9 cellular contexts compared by ENCODE assay signal in the genomic region with DNA sequence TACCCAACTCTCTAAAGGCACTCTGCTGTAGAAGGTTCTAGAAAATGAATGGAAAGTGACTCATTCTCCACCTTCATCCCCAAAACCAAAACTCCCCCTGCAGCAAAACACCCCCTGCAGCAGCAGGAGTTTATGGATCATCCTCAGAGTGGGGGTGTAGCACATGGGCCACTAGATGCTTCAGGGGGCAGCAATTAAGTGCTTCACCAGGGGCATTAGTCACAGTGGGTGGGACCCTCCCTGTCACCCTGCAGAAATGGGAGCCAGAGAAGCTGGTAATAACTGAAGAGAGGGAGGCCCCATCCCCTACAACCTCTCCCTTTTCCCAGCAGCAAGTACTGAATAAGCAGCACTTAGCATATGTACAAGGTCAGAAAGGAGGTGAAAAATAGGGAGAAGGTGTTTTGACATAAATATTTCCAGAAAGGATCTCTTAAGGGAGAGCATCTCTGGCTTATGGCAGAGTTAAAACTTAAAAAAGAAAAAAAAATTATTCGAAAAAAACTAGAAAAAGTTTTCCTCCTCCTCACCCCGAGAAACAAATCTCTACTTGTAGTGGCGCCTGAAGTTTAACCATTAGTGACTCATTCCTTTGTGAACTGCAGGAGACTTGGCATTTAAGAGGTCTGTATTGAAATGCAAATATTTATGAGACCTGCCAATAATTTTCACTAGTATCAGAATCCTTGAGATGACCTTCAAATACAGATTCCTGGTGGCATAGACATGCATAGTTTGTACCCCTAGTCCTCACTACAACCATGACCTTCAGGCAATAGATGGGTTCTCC.
DNase-seq lines count a peak whose midpoint lies in the region; ATAC-seq and TF ChIP-seq lines count a peak whose summit lies in the region.
"Had no signal": no experiment of that assay in that cellular context is flagged by ENCODE, and none has a peak within 500 bp of the region (broad histone marks: within the 10 kb centered on the region; RNA-seq: fewer than 3 reads in every experiment).

No MANE protein-coding gene starts in this region.

- H3K4me3 Mint-ChIP-seq in activated CD4-positive, alpha-beta T cell treated with anti-CD3 and anti-CD28 coated beads, Interleukin-2, amount 10 ng/mL, durations not matched to agents 24 days and 14 days = peak overlapping the region; percentile 12

- intact Hi-C loops in activated CD4-positive, alpha-beta T cell treated with anti-CD3 and anti-CD28 coated beads, Interleukin-2, amount 10 ng/mL, durations not matched to agents 24 days and 14 days (cut with micrococcal nuclease) = loop anchor here (10.0 kb wide), 1 partner anchor 405 kb away; no protein-coding TSS in a partner anchor

- no peaks in the 10 kb centered on the region for H3K36me3 ChIP-seq in MG63
- H3K36me3 ChIP-seq: ovary had no signal

- H3K36me3 Mint-ChIP-seq in activated CD4-positive, alpha-beta T cell treated with anti-CD3 and anti-CD28 coated beads, Interleukin-2, amount 10 ng/mL, durations not matched to agents 24 days and 14 days (ENCODE audit: low read depth) = peaks cover 2% of the 10 kb centered on the region

- no peak for ATAC-seq in HG03442 (IDR thresholded peaks at IDR 0.05; ENCODE audit: unreplicated experiment)
- ATAC-seq in HG03108 (IDR thresholded peaks at IDR 0.05; ENCODE audit: unreplicated experiment) = no peak

- H3K27me3 ChIP-seq in MG63 = no peaks in the 10 kb centered on the region
- H3K27me3 ChIP-seq: ovary had no signal

- H3K27ac ChIP-seq in skin epidermis = peak overlapping the region; percentile 18 to 93 (median 86)
- H3K27ac ChIP-seq: ovary had no signal

- H3K9me3 ChIP-seq in MG63 = no peaks in the 10 kb centered on the region
- H3K9me3 ChIP-seq: ovary had no signal

- no peaks in the 10 kb centered on the region for H3K9me3 Mint-ChIP-seq in activated CD4-positive, alpha-beta T cell treated with anti-CD3 and anti-CD28 coated beads, Interleukin-2, amount 10 ng/mL, durations not matched to agents 24 days and 14 days

- H3K4me1 Mint-ChIP-seq in activated CD4-positive, alpha-beta T cell treated with anti-CD3 and anti-CD28 coated beads, Interleukin-2, amount 10 ng/mL, durations not matched to agents 24 days and 14 days = peaks cover 43% of the 10 kb centered on the region

- no peak for TF ChIP-seq CTCF in epithelial cell of esophagus (IDR thresholded peaks at IDR 0.05; ENCODE audit: insufficient read depth, low read depth, low read length, missing control alignments)

- H3K4me3 ChIP-seq in MG63 (no peak overlapping the region), epithelial cell of esophagus (ENCODE audit: low read length) (no peak overlapping the region), skin epidermis (no peak overlapping the region)
- H3K4me3 ChIP-seq: ovary had no signal

- H3K27me3 Mint-ChIP-seq in activated CD4-positive, alpha-beta T cell treated with anti-CD3 and anti-CD28 coated beads, Interleukin-2, amount 10 ng/mL, durations not matched to agents 24 days and 14 days = no peaks in the 10 kb centered on the region

- H3K27ac Mint-ChIP-seq in activated CD4-positive, alpha-beta T cell treated with anti-CD3 and anti-CD28 coated beads, Interleukin-2, amount 10 ng/mL, durations not matched to agents 24 days and 14 days = no peak overlapping the region

- DNase-seq in activated CD4-positive, alpha-beta T cell treated with anti-CD3 and anti-CD28 coated beads, Interleukin-2, amount 10 ng/mL, durations not matched to agents 24 days and 14 days = no peak
- no peak for DNase-seq in activated CD4-positive, alpha-beta T cell treated with anti-CD3 and anti-CD28 coated beads, Interleukin-2, amount 50 U/mL, for 1 hour
- DNase-seq in MG63 (peak; percentile 59), epithelial cell of esophagus (ENCODE audit: low read depth) (peak; percentile 77), NCI-H1048 (lab: John Stamatoyannopoulos, UW) (no peak)
- DNase-seq: ovary had no signal

Comparison
In these comparisons a context has a peak if more than half of its experiments do, and no peak if none do; other contexts are left out.
1. DNase-seq: peak in MG63 (single experiment) and epithelial cell of esophagus (single experiment); none in activated CD4-positive, alpha-beta T cell treated with anti-CD3 and anti-CD28 coated beads, Interleukin-2, amount 10 ng/mL, durations not matched to agents 24 days and 14 days (single experiment), activated CD4-positive, alpha-beta T cell treated with anti-CD3 and anti-CD28 coated beads, Interleukin-2, amount 50 U/mL, for 1 hour (single experiment) and NCI-H1048 (single experiment).